Comparison of ENCODE assay signal across 8 cellular contexts in genomic region chr1:27672750-27673112, GRCh38. TPM values are rescaled to one million over a fixed set of nuclear protein-coding genes. Genes with fewer than 3 reads are reported as not detected.
DNase-seq lines count a peak whose midpoint lies in the region; TF ChIP-seq lines count a peak whose summit lies in the region.

No MANE protein-coding gene starts in this region.

- H2BK20ac ChIP-seq in H9 (ENCODE audit: low read depth, low read length, poor library complexity, severe bottlenecking) = no peak overlapping the region

- H3K56ac ChIP-seq in H9 (ENCODE audit: insufficient read length, low read depth, low read length) = no peak overlapping the region

- H3K27me3 Mint-ChIP-seq in H9 (ENCODE audit: low read depth) = peaks cover 24% of the 10 kb centered on the region

- peak overlapping the region; percentile 68 for H3K4me2 ChIP-seq in H9 (ENCODE audit: insufficient read depth, insufficient read length, low read length)
- peak overlapping the region; percentile 85 for H3K4me2 ChIP-seq in smooth muscle cell

- H3K27me3 ChIP-seq in H9 (ENCODE audit: insufficient read depth, low read length) (no peaks in the 10 kb centered on the region; the same call in 1 of the 2 replicates), WERI-Rb-1 (ENCODE audit: insufficient read depth, low read depth, severe bottlenecking) (no peaks in the 10 kb centered on the region), smooth muscle cell (ENCODE audit: low read depth) (no peaks in the 10 kb centered on the region)

- no peak overlapping the region for H2BK15ac ChIP-seq in H9 (ENCODE audit: low read depth, low read length)

- H3K4me3 ChIP-seq in WERI-Rb-1 (ENCODE audit: low read depth, low read length) (peak overlapping the region; percentile 49), smooth muscle cell (peak overlapping the region; percentile 39)

- no peak overlapping the region for H4K91ac ChIP-seq in H9 (ENCODE audit: insufficient read length, low read depth, low read length)

- no peaks in the 10 kb centered on the region for H4K20me1 ChIP-seq in H9 (ENCODE audit: control insufficient read depth, insufficient read depth, insufficient read length)
- H4K20me1 ChIP-seq in smooth muscle cell (ENCODE audit: low read depth) = no peaks in the 10 kb centered on the region

- H3K4me3 Mint-ChIP-seq in H9 = peak overlapping the region; percentile 70 to 80; a peak in 4 of 5 replicates

- H3K9me3 ChIP-seq in H9 (ENCODE audit: control insufficient read depth, low read depth, low read length) (no peaks in the 10 kb centered on the region), WERI-Rb-1 (ENCODE audit: severe bottlenecking) (no peaks in the 10 kb centered on the region), smooth muscle cell (replicated peaks; ENCODE audit: low read depth) (no peaks in the 10 kb centered on the region)

- no peak overlapping the region for H4K8ac ChIP-seq in H9 (replicated peaks; ENCODE audit: insufficient read length, low read depth, low read length)

- no peak overlapping the region for H3K18ac ChIP-seq in H9 (ENCODE audit: insufficient read length, low read depth, low read length)

- no peak overlapping the region for H3K27ac ChIP-seq in H9 (ENCODE audit: insufficient read length, low read depth, low read length)
- peak overlapping the region; percentile 56 for H3K27ac ChIP-seq in WERI-Rb-1
- H3K27ac ChIP-seq in smooth muscle cell (ENCODE audit: low read depth) = peak overlapping the region; percentile 66

- H4K5ac ChIP-seq in H9 (ENCODE audit: insufficient read length, low read depth, low read length) = no peak overlapping the region

- no peak overlapping the region for H3K27ac Mint-ChIP-seq in H9

- H3K4ac ChIP-seq in H9 (ENCODE audit: low read depth, low read length) = no peak overlapping the region

- H3K4me1 Mint-ChIP-seq in H9 = peaks cover 9 to 20% of the 10 kb centered on the region in 2 experiments

- H3K23ac ChIP-seq in H9 (ENCODE audit: insufficient read length, low read depth, low read length) = no peak overlapping the region

- no peak overlapping the region for H2AK5ac ChIP-seq in H9 (ENCODE audit: insufficient read length, low read length)

- no peak overlapping the region for H3K14ac ChIP-seq in H9 (ENCODE audit: insufficient read depth, low read length)

- H2AFZ ChIP-seq in H9 (ENCODE audit: low read length) (no peak overlapping the region), smooth muscle cell (ENCODE audit: low read depth) (peak overlapping the region; percentile 80)

- H3K36me3 ChIP-seq in WERI-Rb-1 (no peaks in the 10 kb centered on the region), smooth muscle cell (ENCODE audit: low read depth) (no peaks in the 10 kb centered on the region)

- H3K23me2 ChIP-seq in H9 (ENCODE audit: insufficient read length, low read depth, low read length, poor library complexity, severe bottlenecking) = peaks cover 10% of the 10 kb centered on the region

- no peaks in the 10 kb centered on the region for H3K79me1 ChIP-seq in H9 (ENCODE audit: insufficient read depth, low read depth, low read length, poor library complexity, severe bottlenecking)

- H3K9ac ChIP-seq in H9 (ENCODE audit: extremely low read depth, insufficient read length, low read length) (no peak overlapping the region), smooth muscle cell (ENCODE audit: low read depth) (no peak overlapping the region)

- H3K9me3 Mint-ChIP-seq in H9 = no peaks in the 10 kb centered on the region

- H3K79me2 ChIP-seq in H9 (ENCODE audit: insufficient read depth, low read length) (no peaks in the 10 kb centered on the region), smooth muscle cell (ENCODE audit: low read depth) (no peaks in the 10 kb centered on the region)

- H3K4me1 ChIP-seq in H9 (ENCODE audit: insufficient read depth, low read length) (no peaks in the 10 kb centered on the region; the same call in 1 of the 2 replicates), smooth muscle cell (ENCODE audit: low read depth) (no peaks in the 10 kb centered on the region)

- H2BK5ac ChIP-seq in H9 (ENCODE audit: insufficient read length, low read length) = no peak overlapping the region

- TF ChIP-seq CTCF in H9 (conservative IDR thresholded peaks at IDR 0.05) = no peak
- TF ChIP-seq CTCF in WERI-Rb-1 (IDR thresholded peaks at IDR 0.05; ENCODE audit: low read depth, low read length) = no peak
- no peak for TF ChIP-seq CTCF in smooth muscle cell (IDR thresholded peaks at IDR 0.05; ENCODE audit: borderline replicate concordance, insufficient read depth, poor library complexity, severe bottlenecking)

- H3K36me3 Mint-ChIP-seq in H9 (ENCODE audit: insufficient read depth in 1 of 3, low read depth in 3 of 3) = no peaks in the 10 kb centered on the region

- no peak overlapping the region for H3T11ph ChIP-seq in H9 (ENCODE audit: low read length)

- H2BK12ac ChIP-seq in H9 (ENCODE audit: insufficient read length, low read depth, low read length) = no peak overlapping the region

- DNase-seq in H9 (no peak), WERI-Rb-1 (no peak), glomerular visceral epithelial cell (ENCODE audit: extremely low spot score) (peak; percentile 27), smooth muscle cell (lab: John Stamatoyannopoulos, UW; ENCODE audit: unreplicated experiment) (no peak), RKO (ENCODE audit: low spot score) (no peak), T-helper 9 cell (no peak), HuH-7.5 (ENCODE audit: low spot score) (no peak), COLO668 (lab: John Stamatoyannopoulos, UW; ENCODE audit: unreplicated experiment) (no peak)

- peaks cover 4% of the 10 kb centered on the region for H3F3A ChIP-seq in smooth muscle cell (ENCODE audit: low read depth)

- no peak overlapping the region for H2BK120ac ChIP-seq in H9 (ENCODE audit: low read depth, low read length, poor library complexity, severe bottlenecking)

RNA-seq across cellular contexts. Expression of gene IFI6, which starts 0.7 kb away (rescaled TPM):
- total RNA-seq in H9 (2021) (4.3 and 6.4 TPM in 2 replicates), smooth muscle cell (16.3 and 26.7 TPM in 2 replicates)
- 43.7 and 51.5 TPM in 2 replicates for polyA plus RNA-seq in smooth muscle cell

RNA-seq across cellular contexts. Expression of gene FGR, which starts 37.7 kb away (rescaled TPM):
- 0.15 TPM in 1 of 2 replicates, not detected in the other for total RNA-seq in H9 (2021)
- 1.3 TPM in 1 of 2 replicates, not detected in the other for total RNA-seq in smooth muscle cell
- 0.10 and 0.65 TPM in 2 replicates for polyA plus RNA-seq in smooth muscle cell

RNA-seq across cellular contexts. Expression of gene FAM76A, which starts 53.0 kb away (rescaled TPM):
- 10.6 and 12.3 TPM in 2 replicates for total RNA-seq in H9 (2021)
- total RNA-seq in smooth muscle cell = 9.0 and 16.0 TPM in 2 replicates
- 2.3 and 3.1 TPM in 2 replicates for polyA plus RNA-seq in smooth muscle cell
